1 cellular context compared by ENCODE assay signal in genomic region chr2:88250402-88250801, GRCh38.
TF ChIP-seq lines count a peak whose summit lies in the region.

No MANE protein-coding gene starts in this region.

TF ChIP-seq in K562, 482 proteins besides CTCF, POLR2A, EP300 and RAD21 (continued from another document and continues in another):
- TF ChIP-seq TBP (optimal IDR thresholded peaks at IDR 0.05; ENCODE audit: low read depth, low read length) (no peak), GATA2 (CRISPR knock-in tag; IDR thresholded peaks at IDR 0.05) (peak; percentile 80; the same call in 1 of the 2 replicates), SMAD4 (CRISPR knock-in tag; conservative IDR thresholded peaks at IDR 0.05) (peak; percentile 68), ELF2 (CRISPR knock-in tag; IDR thresholded peaks at IDR 0.05) (no peak), KHSRP (IDR thresholded peaks at IDR 0.05) (no peak), POLR2B (IDR thresholded peaks at IDR 0.05; ENCODE audit: low read depth, partially characterized antibody) (no peak), TAF1 (IDR thresholded peaks at IDR 0.05; ENCODE audit: control insufficient read depth, extremely low read depth, insufficient read depth, low read length, severe bottlenecking) (peak; percentile 30), ZNF324 (CRISPR knock-in tag; IDR thresholded peaks at IDR 0.05) (no peak), KAT7 (CRISPR knock-in tag; IDR thresholded peaks at IDR 0.05; ENCODE audit: borderline replicate concordance) (no peak), TARDBP (IDR thresholded peaks at IDR 0.05) (0 out of 2 replicates have a peak, but pooled peaks have one; percentile 31), LCOR (CRISPR knock-in tag; IDR thresholded peaks at IDR 0.05) (0 out of 2 replicates have a peak, but pooled peaks have one; percentile 22), FOXM1 (IDR thresholded peaks at IDR 0.05; ENCODE audit: low read depth) (peak; percentile 89), FOXM1 (CRISPR knock-in tag; IDR thresholded peaks at IDR 0.05; ENCODE audit: low read depth) (no peak), ARHGAP35 (IDR thresholded peaks at IDR 0.05; ENCODE audit: partially characterized antibody) (no peak), TEAD1 (CRISPR knock-in tag; IDR thresholded peaks at IDR 0.05) (no peak), ZMIZ1 (IDR thresholded peaks at IDR 0.05; ENCODE audit: low read depth in 2 of 2, low read length in 2 of 2) (peak in 1 of 2 experiments; percentile 90; a peak in 2 of 4 replicates), FOXP1 (CRISPR knock-in tag; IDR thresholded peaks at IDR 0.05) (no peak), MNT (conservative IDR thresholded peaks at IDR 0.05) (peak; percentile 69 to 85), ZFP91 (CRISPR knock-in tag; IDR thresholded peaks at IDR 0.05) (no peak), CREM (IDR thresholded peaks at IDR 0.05; ENCODE audit: low read depth) (peak; percentile 65), RFX1 (IDR thresholded peaks at IDR 0.05) (no peak), NFE2 (IDR thresholded peaks at IDR 0.05; ENCODE audit: low read depth) (peak; percentile 16; the same call in 1 of the 2 replicates), ETV6 (IDR thresholded peaks at IDR 0.05; ENCODE audit: borderline replicate concordance in 1 of 2, low read depth in 2 of 2, low read length in 1 of 2) (peak in 1 of 2 experiments; percentile 56; a peak in 1 of 4 replicates), ETV6 (CRISPR knock-in tag; IDR thresholded peaks at IDR 0.05; ENCODE audit: borderline replicate concordance) (no peak), LARP7 (IDR thresholded peaks at IDR 0.05) (no peak), FOXK1 (CRISPR knock-in tag; IDR thresholded peaks at IDR 0.05; ENCODE audit: borderline replicate concordance) (no peak), POLR2H (tag; IDR thresholded peaks at IDR 0.05; ENCODE audit: low read depth) (no peak), TRIM28 (IDR thresholded peaks at IDR 0.05) (peak; percentile 76; the same call in 1 of the 2 replicates), HDAC8 (tag; IDR thresholded peaks at IDR 0.05) (no peak), ZNF717 (CRISPR knock-in tag; IDR thresholded peaks at IDR 0.05) (no peak), FOXJ3 (CRISPR knock-in tag; IDR thresholded peaks at IDR 0.05) (no peak), ZNF24 (IDR thresholded peaks at IDR 0.05) (peak; percentile 36; the same call in 1 of the 2 replicates), ATF2 (CRISPR knock-in tag; IDR thresholded peaks at IDR 0.05) (no peak), EZH2 (IDR thresholded peaks at IDR 0.05; ENCODE audit: borderline replicate concordance, low read depth, low read length) (no peak), ESRRA (IDR thresholded peaks at IDR 0.05; ENCODE audit: borderline replicate concordance, low read depth) (peak; percentile 60; the same call in 1 of the 2 replicates), MYBL2 (IDR thresholded peaks at IDR 0.05; ENCODE audit: low read depth) (no peak), MYBL2 (CRISPR knock-in tag; IDR thresholded peaks at IDR 0.05; ENCODE audit: borderline replicate concordance) (no peak), CHD4 (IDR thresholded peaks at IDR 0.05; ENCODE audit: insufficient read depth, insufficient replicate concordance, low read depth, low read length, poor library complexity, severe bottlenecking) (no peak), FOSL1 (tag; conservative IDR thresholded peaks at IDR 0.05) (peak; percentile 74), PHB (CRISPR knock-in tag; IDR thresholded peaks at IDR 0.05) (no peak), LEF1 (IDR thresholded peaks at IDR 0.05) (peak; percentile 71), CREBBP (IDR thresholded peaks at IDR 0.05; ENCODE audit: low read depth, low read length) (no peak), TFAM (CRISPR knock-in tag; conservative IDR thresholded peaks at IDR 0.05) (no peak), NFXL1 (CRISPR knock-in tag; IDR thresholded peaks at IDR 0.05) (no peak), MBD2 (IDR thresholded peaks at IDR 0.05; ENCODE audit: borderline replicate concordance, low read depth) (0 out of 2 replicates have a peak, but pooled peaks have one; percentile 18), ARNT (IDR thresholded peaks at IDR 0.05) (peak in 1 of 2 experiments; percentile 94; a peak in 2 of 4 replicates), GABPB2 (CRISPR knock-in tag; conservative IDR thresholded peaks at IDR 0.05) (no peak), ZNF589 (CRISPR knock-in tag; IDR thresholded peaks at IDR 0.05; ENCODE audit: low read depth) (peak; percentile 64; the same call in 1 of the 2 replicates), SMAD2 (IDR thresholded peaks at IDR 0.05; ENCODE audit: low read depth, low read length) (no peak), GTF2A2 (tag; IDR thresholded peaks at IDR 0.05) (no peak)
- TF ChIP-seq, protein P1, sequence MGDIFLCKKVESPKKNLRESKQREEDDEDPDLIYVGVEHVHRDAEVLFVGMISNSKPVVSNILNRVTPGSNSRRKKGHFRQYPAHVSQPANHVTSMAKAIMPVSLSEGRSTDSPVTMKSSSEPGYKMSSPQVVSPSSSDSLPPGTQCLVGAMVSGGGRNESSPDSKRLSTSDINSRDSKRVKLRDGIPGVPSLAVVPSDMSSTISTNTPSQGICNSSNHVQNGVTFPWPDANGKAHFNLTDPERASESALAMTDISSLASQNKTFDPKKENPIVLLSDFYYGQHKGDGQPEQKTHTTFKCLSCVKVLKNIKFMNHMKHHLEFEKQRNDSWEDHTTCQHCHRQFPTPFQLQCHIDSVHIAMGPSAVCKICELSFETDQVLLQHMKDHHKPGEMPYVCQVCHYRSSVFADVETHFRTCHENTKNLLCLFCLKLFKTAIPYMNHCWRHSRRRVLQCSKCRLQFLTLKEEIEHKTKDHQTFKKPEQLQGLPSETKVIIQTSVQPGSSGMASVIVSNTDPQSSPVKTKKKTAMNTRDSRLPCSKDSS (IDR thresholded peaks at IDR 0.05; ENCODE audit: low read depth, partially characterized antibody), result no peak
- TF ChIP-seq, protein P2, sequence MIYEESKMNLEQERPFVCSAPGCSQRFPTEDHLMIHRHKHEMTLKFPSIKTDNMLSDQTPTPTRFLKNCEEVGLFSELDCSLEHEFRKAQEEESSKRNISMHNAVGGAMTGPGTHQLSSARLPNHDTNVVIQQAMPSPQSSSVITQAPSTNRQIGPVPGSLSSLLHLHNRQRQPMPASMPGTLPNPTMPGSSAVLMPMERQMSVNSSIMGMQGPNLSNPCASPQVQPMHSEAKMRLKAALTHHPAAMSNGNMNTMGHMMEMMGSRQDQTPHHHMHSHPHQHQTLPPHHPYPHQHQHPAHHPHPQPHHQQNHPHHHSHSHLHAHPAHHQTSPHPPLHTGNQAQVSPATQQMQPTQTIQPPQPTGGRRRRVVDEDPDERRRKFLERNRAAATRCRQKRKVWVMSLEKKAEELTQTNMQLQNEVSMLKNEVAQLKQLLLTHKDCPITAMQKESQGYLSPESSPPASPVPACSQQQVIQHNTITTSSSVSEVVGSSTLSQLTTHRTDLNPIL (CRISPR knock-in tag; IDR thresholded peaks at IDR 0.05), result no peak
- TF ChIP-seq, protein P3, sequence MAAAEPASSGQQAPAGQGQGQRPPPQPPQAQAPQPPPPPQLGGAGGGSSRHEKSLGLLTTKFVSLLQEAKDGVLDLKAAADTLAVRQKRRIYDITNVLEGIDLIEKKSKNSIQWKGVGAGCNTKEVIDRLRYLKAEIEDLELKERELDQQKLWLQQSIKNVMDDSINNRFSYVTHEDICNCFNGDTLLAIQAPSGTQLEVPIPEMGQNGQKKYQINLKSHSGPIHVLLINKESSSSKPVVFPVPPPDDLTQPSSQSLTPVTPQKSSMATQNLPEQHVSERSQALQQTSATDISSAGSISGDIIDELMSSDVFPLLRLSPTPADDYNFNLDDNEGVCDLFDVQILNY (CRISPR knock-in tag; IDR thresholded peaks at IDR 0.05), result no peak
- TF ChIP-seq, protein P4, sequence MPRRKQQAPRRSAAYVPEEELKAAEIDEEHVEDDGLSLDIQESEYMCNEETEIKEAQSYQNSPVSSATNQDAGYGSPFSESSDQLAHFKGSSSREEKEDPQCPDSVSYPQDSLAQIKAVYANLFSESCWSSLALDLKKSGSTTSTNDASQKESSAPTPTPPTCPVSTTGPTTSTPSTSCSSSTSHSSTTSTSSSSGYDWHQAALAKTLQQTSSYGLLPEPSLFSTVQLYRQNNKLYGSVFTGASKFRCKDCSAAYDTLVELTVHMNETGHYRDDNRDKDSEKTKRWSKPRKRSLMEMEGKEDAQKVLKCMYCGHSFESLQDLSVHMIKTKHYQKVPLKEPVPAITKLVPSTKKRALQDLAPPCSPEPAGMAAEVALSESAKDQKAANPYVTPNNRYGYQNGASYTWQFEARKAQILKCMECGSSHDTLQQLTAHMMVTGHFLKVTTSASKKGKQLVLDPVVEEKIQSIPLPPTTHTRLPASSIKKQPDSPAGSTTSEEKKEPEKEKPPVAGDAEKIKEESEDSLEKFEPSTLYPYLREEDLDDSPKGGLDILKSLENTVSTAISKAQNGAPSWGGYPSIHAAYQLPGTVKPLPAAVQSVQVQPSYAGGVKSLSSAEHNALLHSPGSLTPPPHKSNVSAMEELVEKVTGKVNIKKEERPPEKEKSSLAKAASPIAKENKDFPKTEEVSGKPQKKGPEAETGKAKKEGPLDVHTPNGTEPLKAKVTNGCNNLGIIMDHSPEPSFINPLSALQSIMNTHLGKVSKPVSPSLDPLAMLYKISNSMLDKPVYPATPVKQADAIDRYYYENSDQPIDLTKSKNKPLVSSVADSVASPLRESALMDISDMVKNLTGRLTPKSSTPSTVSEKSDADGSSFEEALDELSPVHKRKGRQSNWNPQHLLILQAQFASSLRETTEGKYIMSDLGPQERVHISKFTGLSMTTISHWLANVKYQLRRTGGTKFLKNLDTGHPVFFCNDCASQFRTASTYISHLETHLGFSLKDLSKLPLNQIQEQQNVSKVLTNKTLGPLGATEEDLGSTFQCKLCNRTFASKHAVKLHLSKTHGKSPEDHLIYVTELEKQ (CRISPR knock-in tag; IDR thresholded peaks at IDR 0.05), result no peak
- TF ChIP-seq, protein P5, sequence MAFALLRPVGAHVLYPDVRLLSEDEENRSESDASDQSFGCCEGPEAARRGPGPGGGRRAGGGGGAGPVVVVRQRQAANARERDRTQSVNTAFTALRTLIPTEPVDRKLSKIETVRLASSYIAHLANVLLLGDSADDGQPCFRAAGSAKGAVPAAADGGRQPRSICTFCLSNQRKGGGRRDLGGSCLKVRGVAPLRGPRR (CRISPR knock-in tag; IDR thresholded peaks at IDR 0.05), result no peak
- TF ChIP-seq, protein P6, sequence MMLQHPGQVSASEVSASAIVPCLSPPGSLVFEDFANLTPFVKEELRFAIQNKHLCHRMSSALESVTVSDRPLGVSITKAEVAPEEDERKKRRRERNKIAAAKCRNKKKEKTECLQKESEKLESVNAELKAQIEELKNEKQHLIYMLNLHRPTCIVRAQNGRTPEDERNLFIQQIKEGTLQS (IDR thresholded peaks at IDR 0.05), result peak; percentile 77
- TF ChIP-seq, protein P6 (CRISPR knock-in tag; conservative IDR thresholded peaks at IDR 0.05), result no peak
